ENCODE assay signal across 8 cellular contexts in the genomic region with DNA sequence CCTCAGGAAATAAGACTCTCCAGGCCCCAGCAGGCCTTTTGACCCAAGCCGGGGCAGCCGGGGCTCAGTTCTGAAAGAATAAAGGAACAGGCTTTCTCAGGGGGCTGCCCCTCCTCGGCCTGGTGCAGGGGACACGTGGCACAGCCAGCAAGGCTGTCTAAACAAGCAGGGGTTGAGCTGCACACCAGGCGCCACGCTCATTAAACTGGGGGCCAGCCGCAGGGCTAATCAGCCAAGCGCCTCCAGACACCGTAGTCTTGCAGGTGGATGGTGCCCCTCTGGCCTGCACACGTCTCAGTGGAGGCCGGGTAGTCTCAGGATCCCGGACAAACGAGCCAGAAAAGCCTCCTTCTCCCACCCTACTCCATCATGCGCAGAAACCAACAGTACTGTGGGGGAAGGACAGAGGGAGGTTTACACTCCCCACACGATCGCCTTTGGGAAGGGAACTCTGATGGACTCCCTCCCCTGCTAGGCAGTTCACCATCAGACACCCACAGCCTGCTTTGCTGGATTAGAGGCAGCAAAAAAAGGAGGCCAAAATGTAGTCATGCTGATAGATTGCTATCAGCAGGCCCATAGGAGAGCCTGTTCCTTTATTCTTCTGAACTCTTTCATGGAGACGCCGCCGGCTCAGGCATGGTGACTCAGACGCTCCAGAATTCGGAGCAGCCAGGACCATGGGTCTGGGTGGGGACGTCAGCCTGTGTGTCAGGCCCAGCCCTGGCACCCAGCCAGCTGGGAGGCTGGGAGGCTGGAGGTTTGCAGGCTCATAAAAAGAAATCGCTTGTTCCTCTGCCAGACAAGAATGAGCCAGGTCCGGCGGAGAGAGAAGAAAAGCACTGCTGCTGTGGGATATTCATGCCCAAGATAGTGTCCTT.
DNase-seq lines count a peak whose midpoint lies in the region; ATAC-seq and TF ChIP-seq lines count a peak whose summit lies in the region.

No MANE protein-coding gene starts in this region.

- no peak for TF ChIP-seq POLR2A in spleen (IDR thresholded peaks at IDR 0.05)

- CTCF ChIA-PET in GM10248 (lab: Yijun Ruan, JAX), result no interaction called here

- H3K27ac ChIP-seq in psoas muscle, result peak overlapping the region; percentile 48
- H3K27ac ChIP-seq in spleen, result peak overlapping the region in 2 of 8 donors; percentile 3 to 42

- WGBS in psoas muscle, 3 donors, result 52 to 68% (median 52%) methylated on average over 23 to 25 of the region's 25 CpGs
- 78 to 94% (median 83%) methylated on average over 16 to 25 of the region's 25 CpGs for WGBS in spleen, 5 donors

- no peak overlapping the region for H3K4me3 ChIP-seq in psoas muscle
- no peak overlapping the region for H3K4me3 ChIP-seq in spleen

- H3K27me3 ChIP-seq in psoas muscle (ENCODE audit: insufficient read depth in 3 of 3, low read length in 2 of 3) (no peaks in the 10 kb centered on the region), spleen (replicated peaks in 1 of 7) (no peaks in the 10 kb centered on the region)

- H3K9me3 ChIP-seq in psoas muscle (no peaks in the 10 kb centered on the region), spleen (peaks cover 0 to 4% (median 0%) of the 10 kb centered on the region in 8 donors)

- peak; percentile 86 to 92 (median 90) for ATAC-seq in psoas muscle

- peaks cover 14% of the 10 kb centered on the region for H3K4me1 ChIP-seq in psoas muscle
- peaks cover 0 to 23% (median 2%) of the 10 kb centered on the region in 6 donors for H3K4me1 ChIP-seq in spleen

- in situ Hi-C loops in SK-MEL-5 (cut with HindIII; ENCODE audit: low pct_unique_long_range_greater_than_20kb, low sequenced_read_pairs), result no loop called here

- H3K36me3 ChIP-seq in psoas muscle (ENCODE audit: insufficient read depth in 1 of 2, low read depth in 1 of 2), result no peaks in the 10 kb centered on the region
- no peaks in the 10 kb centered on the region for H3K36me3 ChIP-seq in spleen

- DNase-seq in HPDE6-E6E7 (ENCODE audit: extremely low spot score) (peak; percentile 70), SK-MEL-5 (ENCODE audit: low read depth, low spot score) (peak; percentile 58), foreskin melanocyte (peak; percentile 84), psoas muscle (peak; percentile 88), GM10248 (ENCODE audit: extremely low spot score) (no peak), DMS79 treated with DMSO at 0.1 percent for 48 hours (lab: John Stamatoyannopoulos, UW) (no peak), T-helper 2 cell (no peak), spleen (no peak)

- TF ChIP-seq CTCF in psoas muscle (IDR thresholded peaks at IDR 0.05) (no peak), GM10248 (IDR thresholded peaks at IDR 0.05; ENCODE audit: control extremely low read depth, extremely low read depth, low read depth, missing control alignments) (no peak), spleen (IDR thresholded peaks at IDR 0.05 in 8 of 11, conservative IDR thresholded peaks at IDR 0.05 in 3 of 11) (no peak)

- intact Hi-C loops in psoas muscle (cut with DNase I), result no loop called here
- intact Hi-C loops in spleen (cut with DNase I; ENCODE audit: low total_unique reads), result no loop called here

- POLR2A ChIA-PET in GM10248 (lab: Yijun Ruan, JAX), result no interaction called here

Comparison
In these comparisons a context has a peak if more than half of its experiments do, and no peak if none do; other contexts are left out.
1. DNase-seq: peak in HPDE6-E6E7 (single experiment), SK-MEL-5 (single experiment), foreskin melanocyte (single experiment) and psoas muscle (2 of 2); none in GM10248 (single experiment), DMS79 treated with DMSO at 0.1 percent for 48 hours (single experiment), T-helper 2 cell (0 of 5) and spleen (single experiment).